8 cellular contexts compared by ENCODE assay signal in the genomic region with DNA sequence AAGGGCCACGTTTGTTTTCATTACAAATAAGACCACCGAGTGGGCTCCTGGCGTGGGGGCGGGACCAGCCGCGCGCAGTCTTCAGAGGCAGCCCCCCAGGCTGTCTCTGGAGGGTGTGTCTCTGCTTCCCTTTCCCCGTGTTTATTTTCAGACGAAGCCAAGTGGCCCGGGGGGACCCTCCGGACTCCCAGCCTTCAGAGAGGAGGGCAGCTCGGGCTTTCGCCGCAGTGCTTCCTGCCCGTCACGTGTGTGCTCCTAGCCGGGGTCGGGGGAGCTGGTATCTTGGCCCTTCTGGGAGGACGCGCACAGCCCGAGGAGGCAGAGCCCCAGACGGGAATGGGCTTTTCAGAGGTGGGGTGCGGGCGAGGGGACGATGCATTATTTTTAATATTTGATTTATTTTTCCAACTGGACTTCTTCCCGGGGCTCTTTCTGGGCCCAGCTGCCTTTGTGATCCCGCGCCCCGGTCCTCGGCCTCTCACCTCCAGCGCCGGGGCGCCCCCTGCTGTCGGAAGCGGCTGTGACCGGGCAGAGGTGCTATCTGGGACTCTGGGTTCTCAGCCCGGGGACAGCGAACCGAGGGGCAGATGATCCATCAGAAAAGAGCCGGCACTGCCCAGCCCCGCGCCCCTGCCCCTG.
DNase-seq lines count a peak whose midpoint lies in the region; ATAC-seq and TF ChIP-seq lines count a peak whose summit lies in the region.

No MANE protein-coding gene starts in this region.

- H3K27me3 ChIP-seq in kidney epithelial cell (ENCODE audit: control insufficient read depth, insufficient read depth, low read length), result no peaks in the 10 kb centered on the region

- no peaks in the 10 kb centered on the region for H3K36me3 ChIP-seq in kidney epithelial cell (ENCODE audit: control insufficient read depth, insufficient read depth, low read length)

- DNase-seq in GM12865 (ENCODE audit: low read depth), result peak; percentile 83
- peak; percentile 5 for DNase-seq in NCI-H2107 (lab: John Stamatoyannopoulos, UW)
- peak; percentile 66 for DNase-seq in activated CD4-positive, CD25-positive, alpha-beta regulatory T cell treated with anti-CD3 and anti-CD28 coated beads, Interleukin-2, amount 50 U/mL, for 16 hours (ENCODE audit: low read depth, low spot score)
- DNase-seq in caudate nucleus (lab: John Stamatoyannopoulos, UW), result peak in 57 of 61 donors; percentile 8 to 82 (median 59)
- no peak for DNase-seq in kidney epithelial cell (ENCODE audit: low read depth)
- DNase-seq in stimulated activated CD4-positive, alpha-beta T cell treated with anti-CD3 and anti-CD28 coated beads, Interleukin-15, amount 100 ng/mL, for 24 hours, result peak; percentile 91
- DNase-seq in cortex of kidney (lab: John Stamatoyannopoulos, UW), result no peak

- H3K4me3 ChIP-seq in GM12865 (ENCODE audit: low read depth, low read length) (peak overlapping the region; percentile 79), kidney epithelial cell (ENCODE audit: low read depth, low read length) (peak overlapping the region; percentile 43)

- H3K27ac ChIP-seq in caudate nucleus (ENCODE audit: low read depth, low read length), result no peak overlapping the region

- TF ChIP-seq CTCF in GM12865 (IDR thresholded peaks at IDR 0.05; ENCODE audit: insufficient read depth, low read depth, low read length, missing control alignments) (peak; percentile 84), kidney epithelial cell (IDR thresholded peaks at IDR 0.05; ENCODE audit: insufficient read depth, low read length, poor library complexity, severe bottlenecking) (peak; percentile 92)

- ATAC-seq in HG02884 (IDR thresholded peaks at IDR 0.05; ENCODE audit: unreplicated experiment), result peak; percentile 47

Comparison
In these comparisons a context has a peak if more than half of its experiments do, and no peak if none do; other contexts are left out.
1. DNase-seq: peak in GM12865 (single experiment), NCI-H2107 (single experiment), activated CD4-positive, CD25-positive, alpha-beta regulatory T cell treated with anti-CD3 and anti-CD28 coated beads, Interleukin-2, amount 50 U/mL, for 16 hours (single experiment), caudate nucleus (57 of 61) and stimulated activated CD4-positive, alpha-beta T cell treated with anti-CD3 and anti-CD28 coated beads, Interleukin-15, amount 100 ng/mL, for 24 hours (single experiment); none in kidney epithelial cell (single experiment) and cortex of kidney (single experiment).